ENCODE assay signal across 10 cellular contexts in genomic region chr7:92778972-92779371, GRCh38. TPM values are rescaled to one million over a fixed set of nuclear protein-coding genes. Genes with fewer than 3 reads are reported as not detected.
DNase-seq lines count a peak whose midpoint lies in the region; ATAC-seq, FAIRE-seq and TF ChIP-seq lines count a peak whose summit lies in the region.
"Had no signal": no experiment of that assay in that cellular context is flagged by ENCODE, and none has a peak within 500 bp of the region (broad histone marks: within the 10 kb centered on the region; RNA-seq: fewer than 3 reads in every experiment).

No MANE protein-coding gene starts in this region.

- no peak for TF ChIP-seq RAD21 in H1 (IDR thresholded peaks at IDR 0.05 in 1 of 2, conservative IDR thresholded peaks at IDR 0.05 in 1 of 2; ENCODE audit: low read depth in 2 of 2, low read length in 2 of 2)

- H2AFZ ChIP-seq in H1 (ENCODE audit: low read length) = no peak overlapping the region

- no TSS peak for BruUV-seq in MCF 10A (replicated peaks; lab: Mats Ljungman, UMichigan)

- H2BK15ac ChIP-seq in H1 (ENCODE audit: low read length) = no peak overlapping the region

- intact Hi-C loops in MCF 10A (cut with micrococcal nuclease) (loop anchor here (2.0 kb wide), 2 partner anchors 54 to 88 kb away; no protein-coding TSS in a partner anchor), breast epithelium (cut with DNase I; ENCODE audit: low total_unique reads) (no loop called here), upper lobe of right lung (cut with DNase I) (no loop called here), posterior cingulate gyrus (cut with DNase I) (no loop called here)

- H3K18ac ChIP-seq in H1 (ENCODE audit: extremely low read depth, low read length) = no peak overlapping the region

- H3K4me1 Mint-ChIP-seq in MCF 10A (ENCODE audit: insufficient read depth, unreplicated experiment) = peaks cover 30% of the 10 kb centered on the region

- no peak overlapping the region for H3K4me3 Mint-ChIP-seq in MCF 10A (ENCODE audit: unreplicated experiment)

- TF ChIP-seq CTCF in MCF 10A (IDR thresholded peaks at IDR 0.05; ENCODE audit: unreplicated experiment) (no peak), breast epithelium (IDR thresholded peaks at IDR 0.05) (no peak), H1 (IDR thresholded peaks at IDR 0.05; ENCODE audit: control extremely low read depth in 1 of 3, insufficient read depth in 1 of 3, low read depth in 1 of 3, low read length in 3 of 3) (no peak), upper lobe of right lung (IDR thresholded peaks at IDR 0.05) (no peak)

- ATAC-seq in HG03565 (IDR thresholded peaks at IDR 0.05; ENCODE audit: unreplicated experiment) = peak; percentile 79
- peak; percentile 41 for ATAC-seq in upper lobe of right lung
- ATAC-seq in HG03175 (IDR thresholded peaks at IDR 0.05; ENCODE audit: unreplicated experiment) = no peak

- no peak overlapping the region for H3K23ac ChIP-seq in H1 (ENCODE audit: insufficient read length)

- no peak overlapping the region for H3K4me2 ChIP-seq in H1 (ENCODE audit: insufficient read depth in 1 of 2, low read depth in 2 of 2, low read length in 2 of 2)

- 84% methylated on average over 5 of the region's 5 CpGs; no CpG with 5 or more reads in 1 of the 2 experiments for WGBS in H1 (ENCODE audit: extremely low coverage in 1 of 2, insufficient coverage in 1 of 2, insufficient read length in 1 of 2, insufficient replicate concordance in 2 of 2, low coverage in 1 of 2, low lambda C conversion rate in 2 of 2, missing lambda C conversion rate in 1 of 2), 2 experiments

- no peaks in the 10 kb centered on the region for H3K23me2 ChIP-seq in H1 (ENCODE audit: low read depth, low read length)

- no peaks in the 10 kb centered on the region for H3K27me3 Mint-ChIP-seq in MCF 10A (ENCODE audit: insufficient read depth, unreplicated experiment)

- H2BK120ac ChIP-seq in H1 (replicated peaks; ENCODE audit: low read depth, low read length) = no peak overlapping the region

- no peaks in the 10 kb centered on the region for H3K79me1 ChIP-seq in H1 (ENCODE audit: low read depth, low read length)

- CTCF ChIA-PET in MCF 10A (lab: Yijun Ruan, JAX) (interaction anchor here (0.6 to 1.6 kb wide), 5 partner anchors 10 to 66 kb away, joined by 3 to 5 read pairs (median 3); no protein-coding TSS in a partner anchor), H1 (lab: Charles Lee; ENCODE audit: partially characterized antibody) (interaction anchor here (0.6 to 0.7 kb wide), 2 partner anchors 89 to 184 kb away, joined by 3 read pairs; no protein-coding TSS in a partner anchor)

- H4K5ac ChIP-seq in H1 (ENCODE audit: insufficient read length, low read depth, low read length) = no peak overlapping the region

- no peak overlapping the region for H2AK5ac ChIP-seq in H1 (ENCODE audit: low read depth, low read length)

- DNase-seq in MCF 10A (ENCODE audit: unreplicated experiment) = peak; percentile 93
- DNase-seq in breast epithelium (ENCODE audit: low spot score in 2 of 2) = no peak
- no peak for DNase-seq in H1 (ENCODE audit: low read depth in 1 of 2, low spot score in 2 of 2)
- no peak for DNase-seq in upper lobe of right lung
- no peak for DNase-seq in posterior cingulate gyrus
- no peak for DNase-seq in NCI-H1048 (lab: John Stamatoyannopoulos, UW)

- 0 out of 4 replicates have a peak, but pooled peaks cover 0 to 7% of the 10 kb centered on the region in 2 experiments for H3K79me2 ChIP-seq in H1 (ENCODE audit: control insufficient read depth in 1 of 2, insufficient read depth in 2 of 2, low read length in 2 of 2)

- H3K56ac ChIP-seq in H1 (replicated peaks; ENCODE audit: insufficient read length, low read depth, low read length) = no peak overlapping the region

- no peak overlapping the region for H3K4ac ChIP-seq in H1 (replicated peaks; ENCODE audit: insufficient read length, low read depth, low read length)

- H3K27ac ChIP-seq in breast epithelium (no peak overlapping the region), H1 (ENCODE audit: low read depth, low read length) (no peak overlapping the region), upper lobe of right lung (no peak overlapping the region)
- H3K27ac ChIP-seq: RWPE1 had no signal

- no peak overlapping the region for H2BK5ac ChIP-seq in H1 (ENCODE audit: low read depth, low read length)

- POLR2A ChIA-PET in MCF 10A (lab: Yijun Ruan, JAX) = interaction anchor here (0.6 to 1.5 kb wide), 6 partner anchors 11 to 233 kb away, joined by 3 to 5 read pairs (median 4); no protein-coding TSS in a partner anchor
- POLR2A ChIA-PET in H1 (lab: Charles Lee; ENCODE audit: partially characterized antibody) = no interaction called here

- no peak overlapping the region for H4K8ac ChIP-seq in H1 (ENCODE audit: extremely low read depth, insufficient read depth, low read length)

- peak overlapping the region; percentile 22 for H3K27ac Mint-ChIP-seq in MCF 10A (ENCODE audit: low read depth, unreplicated experiment)

- H4K91ac ChIP-seq in H1 (replicated peaks; ENCODE audit: insufficient read length, low read length) = no peak overlapping the region

- H3K9me3 Mint-ChIP-seq in MCF 10A (ENCODE audit: unreplicated experiment) = no peaks in the 10 kb centered on the region

- TF ChIP-seq EP300 in H1 (IDR thresholded peaks at IDR 0.05; ENCODE audit: borderline replicate concordance in 1 of 2, low read depth in 2 of 2, low read length in 2 of 2) = no peak

- H3K36me3 ChIP-seq in breast epithelium (no peaks in the 10 kb centered on the region), H1 (ENCODE audit: control insufficient read depth in 2 of 4, insufficient read depth in 4 of 4, low read length in 3 of 4) (peaks cover 0 to 2% (median 0%) of the 10 kb centered on the region in 4 experiments; a peak in 2 of 8 replicates), upper lobe of right lung (no peaks in the 10 kb centered on the region)

- H3K4me3 ChIP-seq in breast epithelium (no peak overlapping the region), H1 (ENCODE audit: extremely low read depth in 1 of 4, insufficient read depth in 2 of 4, low read depth in 3 of 4, low read length in 4 of 4) (no peak overlapping the region), upper lobe of right lung (no peak overlapping the region)
- H3K4me3 ChIP-seq: lung had no signal

- 0 out of 2 replicates have a peak overlapping the region, but pooled peaks have one; percentile 15 for H2BK20ac ChIP-seq in H1 (ENCODE audit: low read length)

- H3K9me3 ChIP-seq in breast epithelium = no peaks in the 10 kb centered on the region
- 0 out of 4 replicates have a peak, but pooled peaks cover 0 to 3% of the 10 kb centered on the region in 2 experiments for H3K9me3 ChIP-seq in H1 (ENCODE audit: insufficient read depth in 2 of 2, low read depth in 1 of 2, low read length in 1 of 2)
- no peaks in the 10 kb centered on the region for H3K9me3 ChIP-seq in upper lobe of right lung

- no peaks in the 10 kb centered on the region for H3K27me3 ChIP-seq in breast epithelium
- H3K27me3 ChIP-seq in H1 (replicated peaks in 1 of 4; ENCODE audit: control insufficient read depth in 3 of 4, extremely low read depth in 1 of 4, insufficient read depth in 3 of 4, low read length in 3 of 4) = no peaks in the 10 kb centered on the region
- no peaks in the 10 kb centered on the region for H3K27me3 ChIP-seq in upper lobe of right lung

- no peak for FAIRE-seq in H1 (lab: Jason Lieb, UNC)

- peaks cover 17% of the 10 kb centered on the region for H3K36me3 Mint-ChIP-seq in MCF 10A (ENCODE audit: insufficient read depth, unreplicated experiment)

- H2BK12ac ChIP-seq in H1 (ENCODE audit: low read depth, low read length) = no peak overlapping the region

- TF ChIP-seq POLR2A in breast epithelium (IDR thresholded peaks at IDR 0.05) = no peak
- no peak for TF ChIP-seq POLR2A in H1 (IDR thresholded peaks at IDR 0.05; ENCODE audit: control extremely low read depth in 1 of 2, low read depth in 2 of 2, low read length in 2 of 2)

- no peaks in the 10 kb centered on the region for H4K20me1 ChIP-seq in H1 (replicated peaks in 1 of 2; ENCODE audit: control insufficient read depth in 1 of 2, insufficient read depth in 2 of 2, low read length in 2 of 2)

- peaks cover 0 to 10% of the 10 kb centered on the region in 2 donors for H3K4me1 ChIP-seq in breast epithelium
- peaks cover 0 to 4% (median 2%) of the 10 kb centered on the region in 4 experiments; a peak in 3 of 7 replicates for H3K4me1 ChIP-seq in H1 (replicated peaks in 1 of 4; ENCODE audit: control insufficient read depth in 3 of 4, insufficient read depth in 4 of 4, low read length in 3 of 4)
- peaks cover 12% of the 10 kb centered on the region for H3K4me1 ChIP-seq in upper lobe of right lung

- no peak overlapping the region for H3K14ac ChIP-seq in H1 (ENCODE audit: insufficient read length)

- H3K9ac ChIP-seq in H1 (replicated peaks in 1 of 4; ENCODE audit: extremely low read depth in 1 of 4, low read depth in 3 of 4, low read length in 3 of 4) = no peak overlapping the region

TF ChIP-seq in H1, 55 proteins besides CTCF, POLR2A, EP300 and RAD21:
- TF ChIP-seq ZNF274 (IDR thresholded peaks at IDR 0.05; ENCODE audit: borderline replicate concordance, extremely low read depth, low read length) = no peak
TF ChIP-seq in H1: peak in this region for 0.

RNA-seq across cellular contexts. Expression of gene CDK6, which starts 57.4 kb away (rescaled TPM):
- total RNA-seq in MCF 10A (2022) (89.8 and 124 TPM in 2 replicates), breast epithelium (10 to 100 TPM; 12.8 to 26.2 (median 23.6) TPM), upper lobe of right lung (22.4 TPM)
- 18.9 and 20.8 TPM in 2 replicates for total RNA-seq in H1 (2021; fragmentation: NEBNext Ultra II Directional; extraction: Animal tissue kit (Norgen Biotek cat#: 25700))
- polyA plus RNA-seq in H1 (2011; rRNA removed) = 5.9 and 9.0 TPM in 2 replicates
- 8.0 TPM for polyA plus RNA-seq in H1 (2011; cell fraction: cytosol; rRNA removed)
- polyA plus RNA-seq in H1 (2011; cell fraction: nucleus; rRNA removed) = 18.6 TPM
- polyA plus RNA-seq in H1 (2012, experiment 1 of 2) = 4.9 to 8.4 TPM (median 6.0 TPM) in 4 replicates
- 0.60 TPM for polyA plus RNA-seq in H1 (2012, experiment 2 of 2)
- polyA plus RNA-seq in H1 (2013, experiment 1 of 2) = 5.0 TPM
- 5.0 TPM for polyA plus RNA-seq in H1 (2013, experiment 2 of 2)
- 29.2 and 45.3 TPM in 2 replicates for polyA minus RNA-seq in H1 (2011; rRNA and poly(A)+ RNA removed)
- 36.8 TPM for polyA minus RNA-seq in H1 (2011; cell fraction: cytosol; rRNA and poly(A)+ RNA removed)
- polyA minus RNA-seq in H1 (2011; cell fraction: nucleus; rRNA and poly(A)+ RNA removed) = 39.0 TPM
